Comparison of ENCODE assay signal across 8 cellular contexts in genomic region chr22:38873469-38874411, GRCh38. TPM values are rescaled to one million over a fixed set of nuclear protein-coding genes. Genes with fewer than 3 reads are reported as not detected.
DNase-seq lines count a peak whose midpoint lies in the region; ATAC-seq, FAIRE-seq and TF ChIP-seq lines count a peak whose summit lies in the region.

No MANE protein-coding gene starts in this region.

- no TSS peak for BruUV-seq in GM12878 (replicated peaks; lab: Mats Ljungman, UMichigan)

- peak; percentile 67 for ATAC-seq in GM12878
- ATAC-seq in GM19023 (IDR thresholded peaks at IDR 0.05; ENCODE audit: unreplicated experiment): no peak
- ATAC-seq in GM19328 (IDR thresholded peaks at IDR 0.05; ENCODE audit: unreplicated experiment): no peak

- in situ Hi-C loops in GM12878 (cut with MboI): loop anchor here (5.0 kb wide), 2 partner anchors 129 to 244 kb away; no protein-coding TSS in a partner anchor

- H3K36me3 ChIP-seq in GM12878 (ENCODE audit: control insufficient read depth in 2 of 2, insufficient read depth in 2 of 2, low read length in 1 of 2) (peaks cover 5 to 6% of the 10 kb centered on the region in 2 experiments), muscle layer of duodenum (ENCODE audit: control insufficient read depth in 1 of 2, insufficient read depth in 2 of 2, low read length in 2 of 2) (no peaks in the 10 kb centered on the region), subcutaneous abdominal adipose tissue (ENCODE audit: control insufficient read depth in 5 of 5, insufficient read depth in 5 of 5, low read length in 5 of 5) (peaks cover 0 to 6% (median 4%) of the 10 kb centered on the region in 5 donors)

- WGBS in GM12878 (ENCODE audit: insufficient coverage, insufficient replicate concordance, low lambda C conversion rate, missing lambda C conversion rate): 17% methylated on average over 9 of the region's 9 CpGs

- TF ChIP-seq CTCF in HFFc6 (IDR thresholded peaks at IDR 0.05): no peak
- TF ChIP-seq CTCF in GM12878 (IDR thresholded peaks at IDR 0.05 in 2 of 3, conservative IDR thresholded peaks at IDR 0.05 in 1 of 3; ENCODE audit: control insufficient read depth in 2 of 3, extremely low read depth in 1 of 3, insufficient read depth in 1 of 3, low read depth in 3 of 3, low read length in 3 of 3): no peak

- DNase-seq in HFFc6 (no peak), T follicular helper cell (ENCODE audit: low read depth) (peak; percentile 34), GM12878 (ENCODE audit: low read depth, low spot score) (peak; percentile 59), GOT3 (lab: John Stamatoyannopoulos, UW) (no peak)

- TF ChIP-seq EP300 in GM12878 (IDR thresholded peaks at IDR 0.05; ENCODE audit: borderline replicate concordance in 1 of 2, control insufficient read depth in 1 of 2, low read depth in 2 of 2, low read length in 2 of 2): peak; percentile 81 to 85; a peak in 2 of 4 replicates

- H3K27me3 Mint-ChIP-seq in HFFc6 (ENCODE audit: insufficient read depth): peaks cover 37% of the 10 kb centered on the region

- peaks cover under 1% of the 10 kb centered on the region; the same call in 1 of the 2 replicates for H4K20me1 ChIP-seq in GM12878 (ENCODE audit: control insufficient read depth, insufficient read depth)

- RAD21 ChIA-PET in GM12878 (lab: Charles Lee; ENCODE audit: unreplicated experiment): interaction anchor here (0.5 to 2.2 kb wide), 12 partner anchors 10 to 431 kb away, joined by 3 to 16 read pairs (median 5); no protein-coding TSS in a partner anchor

- no peaks in the 10 kb centered on the region for H3K9me3 Mint-ChIP-seq in HFFc6

- peaks cover 29% of the 10 kb centered on the region for H3K4me1 Mint-ChIP-seq in HFFc6 (ENCODE audit: low read depth)

- peaks cover 23% of the 10 kb centered on the region for H3K79me2 ChIP-seq in GM12878 (ENCODE audit: control insufficient read depth, insufficient read depth, low read length)

- no peak overlapping the region for H3K27ac Mint-ChIP-seq in HFFc6

- H3K27ac ChIP-seq in GM12878 (ENCODE audit: control insufficient read depth, insufficient read depth): peak overlapping the region; percentile 35; the same call in 1 of the 2 replicates
- peak overlapping the region; percentile 91 for H3K27ac ChIP-seq in muscle layer of duodenum (ENCODE audit: low read length)
- peak overlapping the region; percentile 95 for H3K27ac ChIP-seq in subcutaneous abdominal adipose tissue (ENCODE audit: low read depth, low read length)

- H3K9ac ChIP-seq in GM12878 (ENCODE audit: control insufficient read depth, insufficient read depth, low read length): no peak overlapping the region
- H3K9ac ChIP-seq in subcutaneous abdominal adipose tissue (ENCODE audit: low read length in 5 of 5): peak overlapping the region in 3 of 5 donors; percentile 28 to 89 (median 77)

- SMC1A ChIA-PET in GM12878 (lab: Charles Lee; ENCODE audit: uncharacterized antibody, unreplicated experiment): interaction anchor here (0.7 to 2.0 kb wide), 10 partner anchors 24 to 225 kb away, joined by 3 to 13 read pairs (median 6); partner anchors contain the start of genes APOBEC3B and GTPBP1

- CTCF ChIA-PET in GM12878 (lab: Yijun Ruan, JAX): interaction anchor here (1.0 to 1.6 kb wide), 5 partner anchors 54 to 129 kb away, joined by 3 to 6 read pairs (median 3); no protein-coding TSS in a partner anchor

- H3K36me3 Mint-ChIP-seq in HFFc6 (ENCODE audit: low read depth): no peaks in the 10 kb centered on the region; the same call in 1 of the 2 replicates

- H3K4me3 ChIP-seq in GM12878 (peak overlapping the region; percentile 89), muscle layer of duodenum (ENCODE audit: low read depth in 1 of 2, low read length in 2 of 2) (peak overlapping the region; percentile 78 to 83), subcutaneous abdominal adipose tissue (ENCODE audit: low read depth in 1 of 5, low read length in 5 of 5) (peak overlapping the region; percentile 54 to 90 (median 87))

- peak overlapping the region; percentile 93 for H3K4me3 Mint-ChIP-seq in HFFc6

- TF ChIP-seq RAD21 in GM12878 (IDR thresholded peaks at IDR 0.05; ENCODE audit: insufficient read depth, low read depth, low read length): no peak

- peak; percentile 46; the same call in 1 of the 2 replicates for TF ChIP-seq POLR2A in GM12878 (IDR thresholded peaks at IDR 0.05; ENCODE audit: low read depth, low read length)

- H3K9me3 ChIP-seq in GM12878 (replicated peaks; ENCODE audit: control insufficient read depth, insufficient read depth, low read length): no peaks in the 10 kb centered on the region
- H3K9me3 ChIP-seq in muscle layer of duodenum (ENCODE audit: control insufficient read depth in 1 of 2, low read length in 2 of 2): no peaks in the 10 kb centered on the region
- peaks cover 0 to 5% (median 0%) of the 10 kb centered on the region in 5 donors for H3K9me3 ChIP-seq in subcutaneous abdominal adipose tissue (ENCODE audit: control insufficient read depth in 5 of 5, low read length in 5 of 5)

- POLR2A ChIA-PET in GM12878 (lab: Charles Lee): interaction anchor here (0.5 to 2.5 kb wide), 13 partner anchors 27 to 445 kb away, joined by 3 to 9 read pairs (median 4); partner anchors contain the start of genes APOBEC3B, GTPBP1 and RPL3

- FAIRE-seq in GM12878 (lab: Jason Lieb, UNC): peak; percentile 70

- intact Hi-C loops in GM12878 (cut with micrococcal nuclease; ENCODE audit: unreplicated experiment): loop anchor here (1.0 to 5.0 kb wide), 5 partner anchors 68 to 444 kb away; partner anchors contain the start of genes APOBEC3B, CBX7 and RPL3

- H3K4me1 ChIP-seq in GM12878 (ENCODE audit: control insufficient read depth, insufficient read depth, low read length): peaks cover 26% of the 10 kb centered on the region
- peaks cover 18 to 30% of the 10 kb centered on the region in 2 donors for H3K4me1 ChIP-seq in muscle layer of duodenum (ENCODE audit: control insufficient read depth in 1 of 2, insufficient read depth in 2 of 2, low read length in 2 of 2)
- peaks cover 4 to 42% (median 32%) of the 10 kb centered on the region in 5 donors for H3K4me1 ChIP-seq in subcutaneous abdominal adipose tissue (ENCODE audit: control insufficient read depth in 5 of 5, insufficient read depth in 5 of 5, low read length in 5 of 5)

- H2AFZ ChIP-seq in GM12878 (ENCODE audit: control insufficient read depth, low read depth, low read length): peak overlapping the region; percentile 38

- no peaks in the 10 kb centered on the region for H3K27me3 ChIP-seq in GM12878 (replicated peaks in 1 of 2; ENCODE audit: control insufficient read depth in 2 of 2, insufficient read depth in 2 of 2, low read length in 1 of 2)
- no peaks in the 10 kb centered on the region for H3K27me3 ChIP-seq in muscle layer of duodenum (ENCODE audit: low read depth, low read length)
- no peaks in the 10 kb centered on the region for H3K27me3 ChIP-seq in subcutaneous abdominal adipose tissue (ENCODE audit: control insufficient read depth in 5 of 5, insufficient read depth in 4 of 5, low read length in 5 of 5)

- peak overlapping the region; percentile 97 for H3K4me2 ChIP-seq in GM12878 (ENCODE audit: control insufficient read depth, insufficient read depth)

TF ChIP-seq in GM12878, 131 proteins besides CTCF, POLR2A, EP300 and RAD21 (continues in another document):
- no peak for TF ChIP-seq BRCA1 (IDR thresholded peaks at IDR 0.05; ENCODE audit: low read depth, low read length)
- TF ChIP-seq RAD51 (IDR thresholded peaks at IDR 0.05): no peak

RNA-seq across cellular contexts. Expression of gene CBX6, which starts 1.7 kb away (rescaled TPM):
- 10 to 100 TPM; 72.0 to 91.5 (median 75.3) TPM for total RNA-seq in HFFc6 (2021; fragmentation: NEBNext Ultra II Directional; extraction: Animal tissue kit (Norgen Biotek cat#: 25700))
- 89.8 and 98.2 TPM in 2 replicates for total RNA-seq in GM12878 (2013; cell fraction: nucleolus; rRNA removed)
- total RNA-seq in GM12878 (2014; rRNA removed) (59.1 and 67.1 TPM in 2 replicates), GM12878 (2014; rRNA removed; fragmentation: Illumina TruSeq; extraction: Trizol) (33.1 and 35.7 TPM in 2 replicates), GM12878 (2021) (135 and 142 TPM in 2 replicates)
- polyA plus RNA-seq in GM12878 (2011; ENCODE audit: low read depth): 12.6 TPM
- polyA plus RNA-seq in GM12878 (2011; rRNA removed) (6.0 and 10.2 TPM in 2 replicates), GM12878 (2014; fragmentation: Illumina TruSeq; extraction: Trizol) (15.1 and 27.2 TPM in 2 replicates), GM12878 (2014; fragmentation: Nextera tagmentation; extraction: Ambion mirVana) (1 to 10 TPM; 3.6 to 4.5 TPM), GM12878 (2014; rRNA removed) (39.0 and 43.9 TPM in 2 replicates), GM12878 (2016; fragmentation: Nextera tagmentation; extraction: Ambion mirVana) (10 to 100 TPM; 72.6 to 74.6 TPM)
- 14.4 and 14.8 TPM in 2 replicates for polyA plus RNA-seq in GM12878 (2011; cell fraction: cytosol; rRNA removed)
- 60.2 and 66.7 TPM in 2 replicates for polyA plus RNA-seq in GM12878 (2011; cell fraction: nucleus; rRNA removed)
- 25.3 and 32.1 TPM in 2 replicates for polyA plus RNA-seq in GM12878 (2012)
- polyA minus RNA-seq in GM12878 (2011; rRNA and poly(A)+ RNA removed): 25.9 and 48.3 TPM in 2 replicates
- 36.9 and 39.7 TPM in 2 replicates for polyA minus RNA-seq in GM12878 (2011; cell fraction: cytosol; rRNA and poly(A)+ RNA removed)
- polyA minus RNA-seq in GM12878 (2011; cell fraction: nucleus; rRNA and poly(A)+ RNA removed): 60.8 and 96.1 TPM in 2 replicates

RNA-seq across cellular contexts. Expression of gene NPTXR, which starts 29.9 kb away (rescaled TPM):
- total RNA-seq in HFFc6 (2021; fragmentation: NEBNext Ultra II Directional; extraction: Animal tissue kit (Norgen Biotek cat#: 25700)): 1 to 10 TPM; 1.4 to 5.4 (median 1.6) TPM
- not detected in 2 replicates for total RNA-seq in GM12878 (2013; cell fraction: nucleolus; rRNA removed)
- total RNA-seq in GM12878 (2014; rRNA removed) (0.05 and 0.06 TPM in 2 replicates), GM12878 (2014; rRNA removed; fragmentation: Illumina TruSeq; extraction: Trizol) (0.05 and 0.09 TPM in 2 replicates), GM12878 (2021) (0.37 and 0.38 TPM in 2 replicates)
- 0.14 TPM for polyA plus RNA-seq in GM12878 (2011; ENCODE audit: low read depth)
- polyA plus RNA-seq in GM12878 (2011; rRNA removed) (not detected in 2 replicates), GM12878 (2014; fragmentation: Illumina TruSeq; extraction: Trizol) (0.03 and 0.13 TPM in 2 replicates), GM12878 (2014; fragmentation: Nextera tagmentation; extraction: Ambion mirVana) (under 1 TPM in 1 of 2 experiments, not detected in 1; 0.02 TPM), GM12878 (2014; rRNA removed) (0.16 and 0.22 TPM in 2 replicates), GM12878 (2016; fragmentation: Nextera tagmentation; extraction: Ambion mirVana) (under 1 TPM; 0.04 TPM)
- polyA plus RNA-seq in GM12878 (2011; cell fraction: cytosol; rRNA removed): not detected in 2 replicates
- not detected in 2 replicates for polyA plus RNA-seq in GM12878 (2011; cell fraction: nucleus; rRNA removed)
- polyA plus RNA-seq in GM12878 (2012): 0.26 and 0.29 TPM in 2 replicates
- polyA minus RNA-seq in GM12878 (2011; rRNA and poly(A)+ RNA removed): not detected in 2 replicates
- polyA minus RNA-seq in GM12878 (2011; cell fraction: cytosol; rRNA and poly(A)+ RNA removed): not detected in 2 replicates
- not detected in 2 replicates for polyA minus RNA-seq in GM12878 (2011; cell fraction: nucleus; rRNA and poly(A)+ RNA removed)

Comparison
In these comparisons a context has a peak if more than half of its experiments do, and no peak if none do; other contexts are left out.
1. DNase-seq: peak in T follicular helper cell (single experiment) and GM12878 (single experiment); none in HFFc6 (single experiment) and GOT3 (single experiment).
2. H3K27ac ChIP-seq: peak in every context shown above with its lines; median percentile 95 in subcutaneous abdominal adipose tissue; 91 in muscle layer of duodenum; 35 in GM12878.
3. Peak in every context shown above with its lines, with median percentiles within 50 percentile points of each other: H3K4me3 ChIP-seq.